ENCODE assay signal across 1 cellular context in the genomic region with DNA sequence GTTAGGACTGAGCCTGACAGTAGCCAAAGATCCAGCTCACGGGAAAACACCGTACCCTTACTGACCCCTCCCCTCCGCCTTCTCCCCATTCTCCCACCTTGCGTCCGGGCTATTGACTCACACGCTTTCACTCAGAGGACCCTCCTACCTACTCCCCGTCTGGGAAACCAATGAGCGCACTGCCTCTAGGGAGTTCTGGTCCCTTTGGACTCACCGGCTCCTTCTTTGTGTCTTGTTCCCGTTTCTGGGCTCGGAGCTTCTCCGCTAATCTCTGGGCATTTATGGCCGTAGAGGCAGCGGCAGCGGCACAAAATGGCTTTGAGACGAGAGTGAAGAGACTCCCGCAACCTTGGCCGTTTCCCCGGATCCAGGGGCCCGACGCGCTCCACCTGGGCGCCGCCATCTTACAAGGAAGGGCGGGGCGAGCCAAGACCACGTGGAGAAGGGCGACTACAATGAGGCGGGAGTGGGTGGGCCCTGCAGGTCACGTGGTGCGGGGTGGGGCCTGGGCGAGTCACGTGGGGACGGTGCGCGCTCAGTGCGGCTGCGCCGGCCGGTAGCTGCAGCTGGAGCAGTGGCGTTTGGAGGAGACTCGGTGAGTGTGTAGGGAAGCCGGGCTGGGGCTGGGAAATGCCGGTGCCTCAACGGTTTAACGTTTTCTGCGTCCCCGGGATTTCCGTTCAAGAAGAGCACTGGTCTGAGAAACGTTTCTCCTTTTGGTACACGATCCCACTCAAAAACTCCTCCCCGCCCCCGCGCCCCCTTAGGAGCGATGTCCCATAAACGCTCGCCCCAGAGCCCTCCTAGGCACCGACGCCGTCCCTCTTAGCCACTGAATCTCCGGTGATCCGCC.
TF ChIP-seq lines count a peak whose summit lies in the region.

TSS of gene FAM118B (plus strand) at position 547 of the 853 bp plus-strand sequence. CDS start 23,220 bp downstream, outside the sequence.
TSS of gene RPUSD4 (minus strand) at position 415 of the 853 bp plus-strand sequence. CDS start at position 403, 12 bp downstream.

TF ChIP-seq in HEK293, 187 proteins besides CTCF, POLR2A, EP300 and RAD21 (continued from another document and continues in another):
- TF ChIP-seq IKZF3 (tag by site-specific recombination; IDR thresholded peaks at IDR 0.05), result no peak
- TF ChIP-seq, protein P1, sequence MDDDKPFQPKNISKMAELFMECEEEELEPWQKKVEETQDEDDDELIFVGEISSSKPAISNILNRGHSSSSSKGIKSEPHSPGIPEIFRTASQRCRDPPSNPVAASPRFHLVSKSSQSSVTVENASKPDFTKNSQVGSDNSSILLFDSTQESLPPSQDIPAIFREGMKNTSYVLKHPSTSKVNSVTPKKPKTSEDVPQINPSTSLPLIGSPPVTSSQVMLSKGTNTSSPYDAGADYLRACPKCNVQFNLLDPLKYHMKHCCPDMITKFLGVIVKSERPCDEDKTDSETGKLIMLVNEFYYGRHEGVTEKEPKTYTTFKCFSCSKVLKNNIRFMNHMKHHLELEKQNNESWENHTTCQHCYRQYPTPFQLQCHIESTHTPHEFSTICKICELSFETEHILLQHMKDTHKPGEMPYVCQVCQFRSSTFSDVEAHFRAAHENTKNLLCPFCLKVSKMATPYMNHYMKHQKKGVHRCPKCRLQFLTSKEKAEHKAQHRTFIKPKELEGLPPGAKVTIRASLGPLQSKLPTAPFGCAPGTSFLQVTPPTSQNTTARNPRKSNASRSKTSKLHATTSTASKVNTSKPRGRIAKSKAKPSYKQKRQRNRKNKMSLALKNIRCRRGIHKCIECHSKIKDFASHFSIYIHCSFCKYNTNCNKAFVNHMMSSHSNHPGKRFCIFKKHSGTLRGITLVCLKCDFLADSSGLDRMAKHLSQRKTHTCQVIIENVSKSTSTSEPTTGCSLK (tag by site-specific recombination; IDR thresholded peaks at IDR 0.05), result no peak
- no peak for TF ChIP-seq ZNF560 (tag by site-specific recombination; IDR thresholded peaks at IDR 0.05; ENCODE audit: borderline replicate concordance)
- TF ChIP-seq, protein P2, sequence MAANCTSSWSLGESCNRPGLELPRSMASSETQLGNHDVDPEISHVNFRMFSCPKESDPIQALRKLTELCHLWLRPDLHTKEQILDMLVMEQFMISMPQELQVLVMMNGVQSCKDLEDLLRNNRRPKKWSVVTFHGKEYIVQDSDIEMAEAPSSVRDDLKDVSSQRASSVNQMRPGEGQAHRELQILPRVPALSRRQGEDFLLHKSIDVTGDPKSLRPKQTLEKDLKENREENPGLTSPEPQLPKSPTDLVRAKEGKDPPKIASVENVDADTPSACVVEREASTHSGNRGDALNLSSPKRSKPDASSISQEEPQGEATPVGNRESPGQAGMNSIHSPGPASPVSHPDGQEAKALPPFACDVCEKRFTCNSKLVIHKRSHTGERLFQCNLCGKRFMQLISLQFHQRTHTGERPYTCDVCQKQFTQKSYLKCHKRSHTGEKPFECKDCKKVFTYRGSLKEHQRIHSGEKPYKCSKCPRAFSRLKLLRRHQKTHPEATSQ (tag by site-specific recombination; IDR thresholded peaks at IDR 0.05), result no peak
- TF ChIP-seq, protein P3, sequence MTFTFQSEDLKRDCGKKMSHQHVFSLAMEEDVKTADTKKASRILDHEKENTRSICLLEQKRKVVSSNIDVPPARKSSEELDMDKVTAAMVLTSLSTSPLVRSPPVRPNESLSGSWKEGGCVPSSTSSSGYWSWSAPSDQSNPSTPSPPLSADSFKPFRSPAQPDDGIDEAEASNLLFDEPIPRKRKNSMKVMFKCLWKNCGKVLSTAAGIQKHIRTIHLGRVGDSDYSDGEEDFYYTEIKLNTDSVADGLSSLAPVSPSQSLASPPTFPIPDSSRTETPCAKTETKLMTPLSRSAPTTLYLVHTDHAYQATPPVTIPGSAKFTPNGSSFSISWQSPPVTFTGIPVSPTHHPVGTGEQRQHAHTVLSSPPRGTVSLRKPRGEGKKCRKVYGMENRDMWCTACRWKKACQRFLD (tag by site-specific recombination; IDR thresholded peaks at IDR 0.05), result peak; percentile 96
- no peak for TF ChIP-seq PRDM4 (tag by site-specific recombination; IDR thresholded peaks at IDR 0.05)
- TF ChIP-seq ZNF23 (tag by site-specific recombination; IDR thresholded peaks at IDR 0.05; ENCODE audit: borderline replicate concordance), result no peak
- no peak for TF ChIP-seq ZNF239 (tag by site-specific recombination; IDR thresholded peaks at IDR 0.05)
- no peak for TF ChIP-seq ZNF48 (tag by site-specific recombination; IDR thresholded peaks at IDR 0.05)
- peak; percentile 90 for TF ChIP-seq YY1 (tag by site-specific recombination; IDR thresholded peaks at IDR 0.05)
- no peak for TF ChIP-seq ZNF155 (tag by site-specific recombination; IDR thresholded peaks at IDR 0.05)
- no peak for TF ChIP-seq ZBTB8A (tag by site-specific recombination; IDR thresholded peaks at IDR 0.05)
- TF ChIP-seq ZNF670 (tag by site-specific recombination; IDR thresholded peaks at IDR 0.05; ENCODE audit: low read depth), result no peak
- TF ChIP-seq ZNF596 (tag by site-specific recombination; IDR thresholded peaks at IDR 0.05), result no peak
- TF ChIP-seq ZBTB11 (tag by site-specific recombination; conservative IDR thresholded peaks at IDR 0.05; ENCODE audit: low read depth), result no peak
- TF ChIP-seq ZNF610 (tag by site-specific recombination; IDR thresholded peaks at IDR 0.05; ENCODE audit: borderline replicate concordance), result no peak
- TF ChIP-seq ZFP3 (tag by site-specific recombination; IDR thresholded peaks at IDR 0.05; ENCODE audit: low read depth), result no peak
- TF ChIP-seq ZNF768 (tag by site-specific recombination; IDR thresholded peaks at IDR 0.05), result no peak
- TF ChIP-seq ZNF16 (tag by site-specific recombination; IDR thresholded peaks at IDR 0.05; ENCODE audit: low read depth), result no peak
- TF ChIP-seq ZNF830 (tag by site-specific recombination; IDR thresholded peaks at IDR 0.05; ENCODE audit: low read depth), result no peak
- no peak for TF ChIP-seq ZNF214 (tag by site-specific recombination; IDR thresholded peaks at IDR 0.05; ENCODE audit: borderline replicate concordance)
- no peak for TF ChIP-seq ZNF133 (tag by site-specific recombination; IDR thresholded peaks at IDR 0.05)
- no peak for TF ChIP-seq ZNF26 (tag by site-specific recombination; IDR thresholded peaks at IDR 0.05)
- TF ChIP-seq, protein P4, sequence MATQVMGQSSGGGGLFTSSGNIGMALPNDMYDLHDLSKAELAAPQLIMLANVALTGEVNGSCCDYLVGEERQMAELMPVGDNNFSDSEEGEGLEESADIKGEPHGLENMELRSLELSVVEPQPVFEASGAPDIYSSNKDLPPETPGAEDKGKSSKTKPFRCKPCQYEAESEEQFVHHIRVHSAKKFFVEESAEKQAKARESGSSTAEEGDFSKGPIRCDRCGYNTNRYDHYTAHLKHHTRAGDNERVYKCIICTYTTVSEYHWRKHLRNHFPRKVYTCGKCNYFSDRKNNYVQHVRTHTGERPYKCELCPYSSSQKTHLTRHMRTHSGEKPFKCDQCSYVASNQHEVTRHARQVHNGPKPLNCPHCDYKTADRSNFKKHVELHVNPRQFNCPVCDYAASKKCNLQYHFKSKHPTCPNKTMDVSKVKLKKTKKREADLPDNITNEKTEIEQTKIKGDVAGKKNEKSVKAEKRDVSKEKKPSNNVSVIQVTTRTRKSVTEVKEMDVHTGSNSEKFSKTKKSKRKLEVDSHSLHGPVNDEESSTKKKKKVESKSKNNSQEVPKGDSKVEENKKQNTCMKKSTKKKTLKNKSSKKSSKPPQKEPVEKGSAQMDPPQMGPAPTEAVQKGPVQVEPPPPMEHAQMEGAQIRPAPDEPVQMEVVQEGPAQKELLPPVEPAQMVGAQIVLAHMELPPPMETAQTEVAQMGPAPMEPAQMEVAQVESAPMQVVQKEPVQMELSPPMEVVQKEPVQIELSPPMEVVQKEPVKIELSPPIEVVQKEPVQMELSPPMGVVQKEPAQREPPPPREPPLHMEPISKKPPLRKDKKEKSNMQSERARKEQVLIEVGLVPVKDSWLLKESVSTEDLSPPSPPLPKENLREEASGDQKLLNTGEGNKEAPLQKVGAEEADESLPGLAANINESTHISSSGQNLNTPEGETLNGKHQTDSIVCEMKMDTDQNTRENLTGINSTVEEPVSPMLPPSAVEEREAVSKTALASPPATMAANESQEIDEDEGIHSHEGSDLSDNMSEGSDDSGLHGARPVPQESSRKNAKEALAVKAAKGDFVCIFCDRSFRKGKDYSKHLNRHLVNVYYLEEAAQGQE (tag by site-specific recombination; IDR thresholded peaks at IDR 0.05), result no peak
- no peak for TF ChIP-seq ZNF350 (tag by site-specific recombination; IDR thresholded peaks at IDR 0.05)
- TF ChIP-seq ZNF335 (tag by site-specific recombination; conservative IDR thresholded peaks at IDR 0.05), result peak; percentile 84
- TF ChIP-seq ZNF157 (tag by site-specific recombination; IDR thresholded peaks at IDR 0.05), result no peak
- no peak; the same call in 1 of the 2 replicates for TF ChIP-seq ZNF843 (tag by site-specific recombination; IDR thresholded peaks at IDR 0.05)
- no peak for TF ChIP-seq ZNF274 (IDR thresholded peaks at IDR 0.05; ENCODE audit: low read length)
- TF ChIP-seq ZNF274 (tag by site-specific recombination; IDR thresholded peaks at IDR 0.05; ENCODE audit: borderline replicate concordance), result no peak
- 0 out of 2 replicates have a peak, but pooled peaks have one; percentile 35 for TF ChIP-seq ZBTB17 (tag by site-specific recombination; IDR thresholded peaks at IDR 0.05)
- no peak for TF ChIP-seq MZF1 (tag by site-specific recombination; IDR thresholded peaks at IDR 0.05; ENCODE audit: borderline replicate concordance)
- TF ChIP-seq HOXC10 (CRISPR knock-in tag; IDR thresholded peaks at IDR 0.05), result no peak
- peak; percentile 89 for TF ChIP-seq YY2 (tag by site-specific recombination; IDR thresholded peaks at IDR 0.05)
- TF ChIP-seq ZNF521 (tag by site-specific recombination; IDR thresholded peaks at IDR 0.05), result no peak
- no peak for TF ChIP-seq ZNF121 (tag by site-specific recombination; IDR thresholded peaks at IDR 0.05)
- TF ChIP-seq GLIS2 (tag by site-specific recombination; IDR thresholded peaks at IDR 0.05), result no peak
- no peak for TF ChIP-seq FEZF1 (tag by site-specific recombination; IDR thresholded peaks at IDR 0.05)
- TF ChIP-seq ZSCAN16 (tag by site-specific recombination; IDR thresholded peaks at IDR 0.05), result no peak
- TF ChIP-seq TCF7L2 (IDR thresholded peaks at IDR 0.05; ENCODE audit: borderline replicate concordance, low read depth, low read length), result no peak
- TF ChIP-seq KLF16 (tag by site-specific recombination; IDR thresholded peaks at IDR 0.05), result peak; percentile 94
- TF ChIP-seq ZNF792 (tag by site-specific recombination; IDR thresholded peaks at IDR 0.05), result no peak
- no peak for TF ChIP-seq PRDM6 (tag by site-specific recombination; IDR thresholded peaks at IDR 0.05)
